Comparison of ENCODE assay signal across 8 cellular contexts in the genomic region with DNA sequence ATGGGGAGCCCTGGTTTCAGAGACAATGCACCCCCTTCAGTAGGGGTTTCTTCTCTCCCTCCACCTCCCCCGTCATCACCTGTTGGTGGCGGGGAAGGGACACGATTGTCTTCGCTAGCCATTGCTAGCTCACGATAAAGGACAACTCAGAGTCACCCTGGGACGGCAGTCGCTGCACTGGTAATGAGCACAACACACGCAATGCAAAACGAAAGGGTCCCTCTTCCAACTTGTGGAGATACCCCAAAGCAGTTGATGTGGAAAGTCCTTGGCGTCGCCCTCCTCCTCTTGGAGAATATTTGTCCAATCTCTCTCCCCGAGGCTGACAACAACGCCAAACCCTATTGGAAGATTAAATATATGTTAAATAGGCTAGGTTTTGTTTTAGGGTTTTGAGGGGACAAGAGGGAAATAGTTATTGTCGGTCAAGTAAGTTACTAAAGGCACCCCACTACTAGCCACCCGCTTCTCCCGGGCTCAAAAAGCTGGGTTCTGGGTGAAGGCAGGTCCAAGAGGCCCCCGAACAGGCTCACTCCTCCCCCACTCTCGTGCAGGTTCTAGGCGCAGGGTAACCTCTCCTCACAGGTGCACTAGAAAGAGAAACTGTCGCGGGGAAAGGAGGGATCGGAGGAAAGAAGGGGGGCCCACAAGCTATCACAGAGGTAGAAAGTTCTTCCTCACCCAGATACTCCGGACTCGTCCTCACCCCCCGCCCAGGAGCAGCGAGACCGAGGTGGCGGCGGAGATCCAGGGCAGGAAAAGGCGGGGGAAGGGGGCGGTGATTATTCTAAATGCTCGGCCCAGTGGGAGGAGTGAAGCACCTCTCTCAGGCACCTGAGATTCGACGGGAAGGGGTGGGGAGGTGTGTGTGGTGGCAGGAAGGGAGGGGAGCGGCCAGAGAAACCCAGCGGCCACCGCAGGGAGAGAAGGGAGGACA. TPM values are rescaled to one million over a fixed set of nuclear protein-coding genes. Genes with fewer than 3 reads are reported as not detected.
A peak's percentile ranks its signal among the peaks of the same experiment; 100 is the strongest.
DNase-seq lines count a peak whose midpoint lies in the region; ATAC-seq, FAIRE-seq and TF ChIP-seq lines count a peak whose summit lies in the region.

A gene with protein sequence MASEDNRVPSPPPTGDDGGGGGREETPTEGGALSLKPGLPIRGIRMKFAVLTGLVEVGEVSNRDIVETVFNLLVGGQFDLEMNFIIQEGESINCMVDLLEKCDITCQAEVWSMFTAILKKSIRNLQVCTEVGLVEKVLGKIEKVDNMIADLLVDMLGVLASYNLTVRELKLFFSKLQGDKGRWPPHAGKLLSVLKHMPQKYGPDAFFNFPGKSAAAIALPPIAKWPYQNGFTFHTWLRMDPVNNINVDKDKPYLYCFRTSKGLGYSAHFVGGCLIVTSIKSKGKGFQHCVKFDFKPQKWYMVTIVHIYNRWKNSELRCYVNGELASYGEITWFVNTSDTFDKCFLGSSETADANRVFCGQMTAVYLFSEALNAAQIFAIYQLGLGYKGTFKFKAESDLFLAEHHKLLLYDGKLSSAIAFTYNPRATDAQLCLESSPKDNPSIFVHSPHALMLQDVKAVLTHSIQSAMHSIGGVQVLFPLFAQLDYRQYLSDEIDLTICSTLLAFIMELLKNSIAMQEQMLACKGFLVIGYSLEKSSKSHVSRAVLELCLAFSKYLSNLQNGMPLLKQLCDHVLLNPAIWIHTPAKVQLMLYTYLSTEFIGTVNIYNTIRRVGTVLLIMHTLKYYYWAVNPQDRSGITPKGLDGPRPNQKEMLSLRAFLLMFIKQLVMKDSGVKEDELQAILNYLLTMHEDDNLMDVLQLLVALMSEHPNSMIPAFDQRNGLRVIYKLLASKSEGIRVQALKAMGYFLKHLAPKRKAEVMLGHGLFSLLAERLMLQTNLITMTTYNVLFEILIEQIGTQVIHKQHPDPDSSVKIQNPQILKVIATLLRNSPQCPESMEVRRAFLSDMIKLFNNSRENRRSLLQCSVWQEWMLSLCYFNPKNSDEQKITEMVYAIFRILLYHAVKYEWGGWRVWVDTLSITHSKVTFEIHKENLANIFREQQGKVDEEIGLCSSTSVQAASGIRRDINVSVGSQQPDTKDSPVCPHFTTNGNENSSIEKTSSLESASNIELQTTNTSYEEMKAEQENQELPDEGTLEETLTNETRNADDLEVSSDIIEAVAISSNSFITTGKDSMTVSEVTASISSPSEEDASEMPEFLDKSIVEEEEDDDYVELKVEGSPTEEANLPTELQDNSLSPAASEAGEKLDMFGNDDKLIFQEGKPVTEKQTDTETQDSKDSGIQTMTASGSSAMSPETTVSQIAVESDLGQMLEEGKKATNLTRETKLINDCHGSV (N-terminal part only) (minus strand): TSS at position 764 of the 937 bp plus-strand sequence. CDS start 642 bp downstream, at position 122.

- DNase-seq in AG20443 (ENCODE audit: low spot score) (peak; percentile 62), GM19239 (ENCODE audit: insufficient read length, low spot score) (peak; percentile 66), NCI-H524 (lab: John Stamatoyannopoulos, UW) (peak; percentile 48 to 60), colonic mucosa (peak; percentile 95), left colon (peak; percentile 92 to 93)
- peak; percentile 88 for DNase-seq in activated CD4-positive, alpha-beta T cell treated with anti-CD3 and anti-CD28 coated beads for 48 hours
- peak; percentile 82 for DNase-seq in stimulated activated CD4-positive, alpha-beta T cell treated with anti-CD3 and anti-CD28 coated beads, Interleukin-1b, Interleukin-23, amount 100 ng/mL, for 48 hours

- peak within 1 kb of the TSS; percentile 78 for H3K4me3 ChIP-seq in colonic mucosa

- H3K27ac ChIP-seq in colonic mucosa: peak within 1 kb of the TSS; percentile 96

- peak; percentile 92 for FAIRE-seq in GM19239 (lab: Jason Lieb, UNC)

- no peak for TF ChIP-seq CTCF in colonic mucosa (IDR thresholded peaks at IDR 0.05)

- intact Hi-C loops in colonic mucosa (cut with DNase I): no loop called here
- intact Hi-C loops in left colon (cut with DNase I, micrococcal nuclease): no loop called here

- H3K9ac ChIP-seq in colonic mucosa (ENCODE audit: low read depth in 2 of 2, low read length in 2 of 2): peak within 1 kb of the TSS; percentile 95 to 96

- H3K36me3 ChIP-seq in colonic mucosa: no peaks in the 10 kb centered on the region

- H3K27me3 ChIP-seq in colonic mucosa: no peaks in the 10 kb centered on the region

- peak; percentile 59 for ATAC-seq in HG03439 (IDR thresholded peaks at IDR 0.05; ENCODE audit: unreplicated experiment)
- ATAC-seq in left colon: peak; percentile 86

- H3K4me1 ChIP-seq in colonic mucosa: no peaks in the 10 kb centered on the region

- H3K9me3 ChIP-seq in colonic mucosa: no peaks in the 10 kb centered on the region

RNA-seq across cellular contexts. Expression of the gene that starts here (rescaled TPM):
- total RNA-seq in colonic mucosa: 10 to 100 TPM; 55.5 to 77.7 TPM
- 10 to 100 TPM; 65.7 to 80.0 TPM for total RNA-seq in left colon

Comparison
In these comparisons a context has a peak if more than half of its experiments do, and no peak if none do; other contexts are left out.
1. Peak in every context shown above with its lines: DNase-seq, ATAC-seq, H3K4me3 ChIP-seq and H3K27ac ChIP-seq.